In the genomic region with DNA sequence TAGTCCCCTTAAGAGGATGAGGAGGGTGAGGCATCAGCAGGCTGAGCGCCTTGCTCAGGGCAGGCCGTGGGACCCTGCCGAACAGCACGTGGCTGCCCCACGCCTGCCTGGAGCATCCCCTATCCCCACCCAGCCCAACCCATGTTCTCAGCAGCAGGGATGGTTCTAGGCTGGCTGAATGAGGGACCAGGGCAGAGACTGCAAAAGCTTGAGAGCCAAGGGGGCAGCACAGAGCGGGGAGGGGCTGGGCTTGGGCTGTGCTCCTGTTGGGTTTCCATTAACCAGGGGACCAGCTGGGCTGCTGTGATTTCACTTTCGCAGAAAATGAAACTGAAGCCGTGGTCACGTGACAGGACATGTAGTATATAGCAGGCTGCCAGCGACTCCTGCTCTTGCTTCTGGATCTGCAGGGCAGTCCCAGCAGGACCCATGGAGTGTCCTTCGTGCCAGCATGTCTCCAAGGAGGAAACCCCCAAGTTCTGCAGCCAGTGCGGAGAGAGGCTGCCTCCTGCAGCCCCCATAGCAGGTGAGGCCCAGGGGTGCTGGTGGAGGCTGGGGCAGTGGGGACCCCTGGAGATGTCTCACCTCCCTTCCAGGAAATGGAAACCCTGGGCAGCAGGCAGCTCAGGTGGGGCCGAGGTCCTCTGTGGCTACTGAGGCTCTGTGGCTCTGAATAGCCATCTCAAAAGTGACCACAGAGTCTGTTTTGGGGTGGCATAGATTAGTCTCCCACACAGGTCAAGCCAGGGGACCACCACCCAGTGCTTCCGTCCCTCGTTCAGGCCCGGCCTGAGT, we compare ENCODE assay signal across 8 cellular contexts. TPM values are rescaled to one million over a fixed set of nuclear protein-coding genes. Genes with fewer than 3 reads are reported as not detected.
DNase-seq lines count a peak whose midpoint lies in the region; ATAC-seq and TF ChIP-seq lines count a peak whose summit lies in the region.

No MANE protein-coding gene starts in this region.

- CTCF ChIA-PET in activated CD4-positive, alpha-beta memory T cell treated with anti-CD3 and anti-CD28 coated beads for 36 hours (lab: Charles Lee), result interaction anchor here (0.7 to 1.5 kb wide), 5 partner anchors 10 to 162 kb away, joined by 3 to 5 read pairs (median 3); a partner anchor contains a TSS

- peaks cover 39% of the 10 kb centered on the region for H3K36me3 Mint-ChIP-seq in activated CD4-positive, alpha-beta memory T cell treated with anti-CD3 and anti-CD28 coated beads for 36 hours
- peaks cover 4 to 23% (median 5%) of the 10 kb centered on the region in 3 donors for H3K36me3 Mint-ChIP-seq in naive thymus-derived CD8-positive, alpha-beta T cell

- H3K4me3 ChIP-seq in GM06990 (replicated peaks; ENCODE audit: low read depth, low read length), result peak overlapping the region; percentile 91

- intact Hi-C loops in activated CD4-positive, alpha-beta memory T cell treated with anti-CD3 and anti-CD28 coated beads for 36 hours (cut with micrococcal nuclease), result loop anchor here (1.0 to 2.0 kb wide), 2 partner anchors 9 to 45 kb away; no protein-coding TSS in a partner anchor

- no peaks in the 10 kb centered on the region for H3K27me3 ChIP-seq in GM06990 (replicated peaks; ENCODE audit: control insufficient read depth, insufficient read depth, low read length)

- H3K4me3 Mint-ChIP-seq in activated CD4-positive, alpha-beta memory T cell treated with anti-CD3 and anti-CD28 coated beads for 36 hours, result peak overlapping the region; percentile 82
- peak overlapping the region; percentile 85 to 99 (median 98) for H3K4me3 Mint-ChIP-seq in naive thymus-derived CD8-positive, alpha-beta T cell

- peak; percentile 39 for TF ChIP-seq CTCF in GM06990 (IDR thresholded peaks at IDR 0.05; ENCODE audit: insufficient read depth, low read length, poor library complexity, severe bottlenecking)

- no peaks in the 10 kb centered on the region for H3K9me3 Mint-ChIP-seq in activated CD4-positive, alpha-beta memory T cell treated with anti-CD3 and anti-CD28 coated beads for 36 hours
- no peaks in the 10 kb centered on the region for H3K9me3 Mint-ChIP-seq in naive thymus-derived CD8-positive, alpha-beta T cell

- peak; percentile 34 to 38 for ATAC-seq in naive thymus-derived CD8-positive, alpha-beta T cell
- peak; percentile 37 for ATAC-seq in stimulated activated naive CD8-positive, alpha-beta T cell treated with anti-CD3 and anti-CD28 coated beads, Interleukin-15, Interleukin-2, amounts not matched to agents 100 U/mL and 50 U/mL, for 24 hours
- no peak for ATAC-seq in HG02938 (IDR thresholded peaks at IDR 0.05; ENCODE audit: unreplicated experiment)

- peak overlapping the region; percentile 100 for H3K27ac Mint-ChIP-seq in activated CD4-positive, alpha-beta memory T cell treated with anti-CD3 and anti-CD28 coated beads for 36 hours
- H3K27ac Mint-ChIP-seq in naive thymus-derived CD8-positive, alpha-beta T cell, result peak overlapping the region in 9 of 10 donors; percentile 86 to 97 (median 97)

- POLR2A ChIA-PET in activated CD4-positive, alpha-beta memory T cell treated with anti-CD3 and anti-CD28 coated beads for 36 hours (lab: Charles Lee), result interaction anchor here (1.0 to 2.8 kb wide), 4 partner anchors 10 to 44 kb away, joined by 3 to 8 read pairs (median 5); a partner anchor contains a TSS
- POLR2A ChIA-PET in naive thymus-derived CD8-positive, alpha-beta T cell (lab: Charles Lee), result interaction anchor here (0.6 to 6.3 kb wide), 12 partner anchors 9 to 118 kb away, joined by 3 to 50 read pairs (median 4); a partner anchor contains a TSS

- no peaks in the 10 kb centered on the region; the same call in none of the 2 replicates for H3K36me3 ChIP-seq in GM06990 (ENCODE audit: control insufficient read depth, insufficient read depth, low read length)

- no peaks in the 10 kb centered on the region for H3K27me3 Mint-ChIP-seq in activated CD4-positive, alpha-beta memory T cell treated with anti-CD3 and anti-CD28 coated beads for 36 hours
- peaks cover 0 to 2% (median 0%) of the 10 kb centered on the region in 5 donors for H3K27me3 Mint-ChIP-seq in naive thymus-derived CD8-positive, alpha-beta T cell

- H3K4me1 Mint-ChIP-seq in activated CD4-positive, alpha-beta memory T cell treated with anti-CD3 and anti-CD28 coated beads for 36 hours (ENCODE audit: low read depth), result peaks cover 50% of the 10 kb centered on the region
- H3K4me1 Mint-ChIP-seq in naive thymus-derived CD8-positive, alpha-beta T cell, result peaks cover 19 to 62% (median 56%) of the 10 kb centered on the region in 4 donors

- DNase-seq in GM06990 (ENCODE audit: extremely low read depth, insufficient read length) (peak; percentile 82), HCEC 1CT (peak; percentile 76), NCI-H2107 treated with DMSO at 0.1 percent for 48 hours (lab: John Stamatoyannopoulos, UW; ENCODE audit: unreplicated experiment) (peak; percentile 73), epidermal melanocyte (ENCODE audit: insufficient read length, low spot score) (peak; percentile 92)
- DNase-seq in activated CD4-positive, alpha-beta memory T cell treated with anti-CD3 and anti-CD28 coated beads for 36 hours, result peak; percentile 94
- DNase-seq in naive thymus-derived CD8-positive, alpha-beta T cell, result peak; percentile 56 to 92 (median 79)
- peak; percentile 88 for DNase-seq in stimulated activated naive CD8-positive, alpha-beta T cell treated with anti-CD3 and anti-CD28 coated beads, Interleukin-15, Interleukin-2, amounts not matched to agents 100 U/mL and 50 U/mL, for 24 hours

RNA-seq across cellular contexts. Expression of a gene that starts 2.8 kb away (rescaled TPM):
- total RNA-seq in activated CD4-positive, alpha-beta memory T cell treated with anti-CD3 and anti-CD28 coated beads for 36 hours, result 100 to 1,000 TPM; 421 to 440 TPM
- total RNA-seq in naive thymus-derived CD8-positive, alpha-beta T cell, result 100 to 1,000 TPM; 323 to 328 TPM
- polyA plus RNA-seq in naive thymus-derived CD8-positive, alpha-beta T cell, result 10 to 100 TPM; 27.1 to 52.2 (median 39.1) TPM

RNA-seq across cellular contexts. Expression of a gene that starts 43.2 kb away (rescaled TPM):
- total RNA-seq in activated CD4-positive, alpha-beta memory T cell treated with anti-CD3 and anti-CD28 coated beads for 36 hours, result 10 to 100 TPM; 10.1 to 10.6 TPM
- total RNA-seq in naive thymus-derived CD8-positive, alpha-beta T cell, result 10 to 100 TPM; 93.1 to 96.2 TPM
- polyA plus RNA-seq in naive thymus-derived CD8-positive, alpha-beta T cell, result 1 to 10 TPM; 4.8 to 8.4 (median 5.7) TPM

RNA-seq across cellular contexts. Expression of a gene that starts 43.3 kb away (rescaled TPM):
- 10 to 100 TPM; 37.4 to 44.7 TPM for total RNA-seq in activated CD4-positive, alpha-beta memory T cell treated with anti-CD3 and anti-CD28 coated beads for 36 hours
- 100 to 1,000 TPM; 138 to 143 TPM for total RNA-seq in naive thymus-derived CD8-positive, alpha-beta T cell
- 10 to 100 TPM; 20.1 to 36.5 (median 25.6) TPM for polyA plus RNA-seq in naive thymus-derived CD8-positive, alpha-beta T cell

Comparison
In these comparisons a context has a peak if more than half of its experiments do, and no peak if none do; other contexts are left out.
1. RNA of a gene that starts 43.2 kb away (total RNA-seq): 93.1 to 96.2 TPM in naive thymus-derived CD8-positive, alpha-beta T cell; 10.1 to 10.6 TPM in activated CD4-positive, alpha-beta memory T cell treated with anti-CD3 and anti-CD28 coated beads for 36 hours; every median in the first group is over 4 times any median in the second.
2. Peak in every context shown above with its lines, with median percentiles within 50 percentile points of each other: DNase-seq.